In genomic region chr3:46378426-46378942, GRCh38 we compare ENCODE assay signal across 8 cellular contexts. TPM values are rescaled to one million over a fixed set of nuclear protein-coding genes. Genes with fewer than 3 reads are reported as not detected.
A peak's percentile ranks its signal among the peaks of the same experiment; 100 is the strongest.
DNase-seq lines count a peak whose midpoint lies in the region; ATAC-seq, FAIRE-seq and TF ChIP-seq lines count a peak whose summit lies in the region.

No MANE protein-coding gene starts in this region.

- no peak overlapping the region for H3K27ac Mint-ChIP-seq in activated CD4-positive, alpha-beta memory T cell treated with anti-CD3 and anti-CD28 coated beads, Interleukin-2, amount 10 ng/mL, durations not matched to agents 7 days and 5 days
- peak overlapping the region in 1 of 2 donors; percentile 56 for H3K27ac Mint-ChIP-seq in effector memory CD8-positive, alpha-beta T cell
- H3K27ac Mint-ChIP-seq in stimulated activated effector memory CD8-positive, alpha-beta T cell treated with anti-CD3 and anti-CD28 coated beads, Interleukin-12 subunit alpha, Interleukin-12 subunit beta, amount 100 ng/mL, for 72 hours = no peak overlapping the region

- peaks cover 59% of the 10 kb centered on the region for H3K4me1 Mint-ChIP-seq in activated CD4-positive, alpha-beta memory T cell treated with anti-CD3 and anti-CD28 coated beads, Interleukin-2, amount 10 ng/mL, durations not matched to agents 7 days and 5 days
- H3K4me1 Mint-ChIP-seq in effector memory CD8-positive, alpha-beta T cell (ENCODE audit: low read depth in 2 of 2) = peaks cover 50 to 60% of the 10 kb centered on the region in 2 donors
- H3K4me1 Mint-ChIP-seq in stimulated activated effector memory CD8-positive, alpha-beta T cell treated with anti-CD3 and anti-CD28 coated beads, Interleukin-12 subunit alpha, Interleukin-12 subunit beta, amount 100 ng/mL, for 72 hours = peaks cover 60% of the 10 kb centered on the region

- H3K9me3 ChIP-seq in mucosa of descending colon = no peaks in the 10 kb centered on the region

- peak; percentile 33 for ATAC-seq in effector memory CD8-positive, alpha-beta T cell (replicated peaks)
- peak; percentile 72 for ATAC-seq in mucosa of descending colon
- peak; percentile 33 for ATAC-seq in stimulated activated effector memory CD8-positive, alpha-beta T cell treated with anti-CD3 and anti-CD28 coated beads, Interleukin-12 subunit alpha, Interleukin-12 subunit beta, amount 100 ng/mL, for 72 hours
- no peak for ATAC-seq in GM18867 (IDR thresholded peaks at IDR 0.05; ENCODE audit: unreplicated experiment)

- POLR2A ChIA-PET in activated CD4-positive, alpha-beta memory T cell treated with anti-CD3 and anti-CD28 coated beads, Interleukin-2, amount 10 ng/mL, durations not matched to agents 7 days and 5 days (lab: Charles Lee) = interaction anchor here (0.7 to 2.0 kb wide), 2 partner anchors 10 to 96 kb away, joined by 4 to 11 read pairs; no protein-coding TSS in a partner anchor

- peak; percentile 45 for DNase-seq in NCI-H146 (lab: John Stamatoyannopoulos, UW)
- peak; percentile 74 for DNase-seq in activated CD4-positive, alpha-beta memory T cell treated with anti-CD3 and anti-CD28 coated beads, Interleukin-2, amount 10 ng/mL, durations not matched to agents 7 days and 5 days
- peak; percentile 52 to 58 (median 55) for DNase-seq in effector memory CD8-positive, alpha-beta T cell
- peak; percentile 74 to 84 (median 82) for DNase-seq in mucosa of descending colon
- peak; percentile 50 to 82 for DNase-seq in stimulated activated effector memory CD8-positive, alpha-beta T cell treated with anti-CD3 and anti-CD28 coated beads, Interleukin-12 subunit alpha, Interleukin-12 subunit beta, amount 100 ng/mL, for 72 hours (ENCODE audit: low spot score in 2 of 2)
- DNase-seq in amniotic stem cell (lab: John Stamatoyannopoulos, UW) = no peak

- H3K4me3 ChIP-seq in mucosa of descending colon = no peak overlapping the region

- H3K27me3 Mint-ChIP-seq in activated CD4-positive, alpha-beta memory T cell treated with anti-CD3 and anti-CD28 coated beads, Interleukin-2, amount 10 ng/mL, durations not matched to agents 7 days and 5 days = peaks cover 6% of the 10 kb centered on the region
- no peaks in the 10 kb centered on the region for H3K27me3 Mint-ChIP-seq in effector memory CD8-positive, alpha-beta T cell

- H3K36me3 Mint-ChIP-seq in activated CD4-positive, alpha-beta memory T cell treated with anti-CD3 and anti-CD28 coated beads, Interleukin-2, amount 10 ng/mL, durations not matched to agents 7 days and 5 days (ENCODE audit: low read depth) = peaks cover 42% of the 10 kb centered on the region
- H3K36me3 Mint-ChIP-seq in effector memory CD8-positive, alpha-beta T cell (ENCODE audit: insufficient read depth) = peaks cover 27% of the 10 kb centered on the region
- peaks cover 24% of the 10 kb centered on the region for H3K36me3 Mint-ChIP-seq in stimulated activated effector memory CD8-positive, alpha-beta T cell treated with anti-CD3 and anti-CD28 coated beads, Interleukin-12 subunit alpha, Interleukin-12 subunit beta, amount 100 ng/mL, for 72 hours

- TF ChIP-seq CTCF in mucosa of descending colon (IDR thresholded peaks at IDR 0.05) = peak; percentile 51

- no peak overlapping the region for H3K4me3 Mint-ChIP-seq in activated CD4-positive, alpha-beta memory T cell treated with anti-CD3 and anti-CD28 coated beads, Interleukin-2, amount 10 ng/mL, durations not matched to agents 7 days and 5 days
- peak overlapping the region; percentile 2 for H3K4me3 Mint-ChIP-seq in effector memory CD8-positive, alpha-beta T cell
- H3K4me3 Mint-ChIP-seq in stimulated activated effector memory CD8-positive, alpha-beta T cell treated with anti-CD3 and anti-CD28 coated beads, Interleukin-12 subunit alpha, Interleukin-12 subunit beta, amount 100 ng/mL, for 72 hours = no peak overlapping the region

- FAIRE-seq in G401.6 (lab: Jason Lieb, UNC) = peak; percentile 77

- CTCF ChIA-PET in activated CD4-positive, alpha-beta memory T cell treated with anti-CD3 and anti-CD28 coated beads, Interleukin-2, amount 10 ng/mL, durations not matched to agents 7 days and 5 days (lab: Charles Lee) = interaction anchor here (0.7 to 3.3 kb wide), 35 partner anchors 10 to 444 kb away, joined by 3 to 25 read pairs (median 5); partner anchors contain the start of genes CCR1, CCR5, CCR5AS and CCRL2

- H3K9me3 Mint-ChIP-seq in activated CD4-positive, alpha-beta memory T cell treated with anti-CD3 and anti-CD28 coated beads, Interleukin-2, amount 10 ng/mL, durations not matched to agents 7 days and 5 days = no peaks in the 10 kb centered on the region
- no peaks in the 10 kb centered on the region for H3K9me3 Mint-ChIP-seq in effector memory CD8-positive, alpha-beta T cell
- H3K9me3 Mint-ChIP-seq in stimulated activated effector memory CD8-positive, alpha-beta T cell treated with anti-CD3 and anti-CD28 coated beads, Interleukin-12 subunit alpha, Interleukin-12 subunit beta, amount 100 ng/mL, for 72 hours = no peaks in the 10 kb centered on the region

- H3K4me1 ChIP-seq in mucosa of descending colon (ENCODE audit: low read depth) = peaks cover 9% of the 10 kb centered on the region

- no peaks in the 10 kb centered on the region for H3K36me3 ChIP-seq in mucosa of descending colon (ENCODE audit: low read depth)

- intact Hi-C loops in mucosa of descending colon (cut with DNase I, micrococcal nuclease) = loop anchor here in 1 of 2 donors (10.0 kb wide), 1 partner anchor 444 kb away; no protein-coding TSS in a partner anchor

RNA-seq across cellular contexts. Expression of gene CCR5, which starts 7.7 kb away (rescaled TPM):
- 10 to 100 TPM; 80.2 to 85.3 TPM for total RNA-seq in activated CD4-positive, alpha-beta memory T cell treated with anti-CD3 and anti-CD28 coated beads, Interleukin-2, amount 10 ng/mL, durations not matched to agents 7 days and 5 days
- 1 to 10 TPM; 1.9 to 3.4 (median 2.4) TPM for total RNA-seq in mucosa of descending colon

RNA-seq across cellular contexts. Expression of gene CCR2, which starts 24.6 kb away (rescaled TPM):
- total RNA-seq in activated CD4-positive, alpha-beta memory T cell treated with anti-CD3 and anti-CD28 coated beads, Interleukin-2, amount 10 ng/mL, durations not matched to agents 7 days and 5 days = 100 to 1,000 TPM; 167 to 174 TPM
- total RNA-seq in mucosa of descending colon = 1 to 10 TPM; 1.2 to 3.4 (median 2.2) TPM

RNA-seq across cellular contexts. Expression of gene CCRL2, which starts 28.6 kb away (rescaled TPM):
- 1 to 10 TPM; 5.4 to 6.2 TPM for total RNA-seq in activated CD4-positive, alpha-beta memory T cell treated with anti-CD3 and anti-CD28 coated beads, Interleukin-2, amount 10 ng/mL, durations not matched to agents 7 days and 5 days
- 10 to 100 TPM; 10.2 to 23.3 (median 15.7) TPM for total RNA-seq in mucosa of descending colon

Comparison
In these comparisons a context has a peak if more than half of its experiments do, and no peak if none do; other contexts are left out.
1. H3K4me3 Mint-ChIP-seq: peak in effector memory CD8-positive, alpha-beta T cell (2 of 2); none in activated CD4-positive, alpha-beta memory T cell treated with anti-CD3 and anti-CD28 coated beads, Interleukin-2, amount 10 ng/mL, durations not matched to agents 7 days and 5 days (single experiment) and stimulated activated effector memory CD8-positive, alpha-beta T cell treated with anti-CD3 and anti-CD28 coated beads, Interleukin-12 subunit alpha, Interleukin-12 subunit beta, amount 100 ng/mL, for 72 hours (single experiment).
2. RNA of gene CCR5, which starts 7.7 kb away (total RNA-seq): 80.2 to 85.3 TPM in activated CD4-positive, alpha-beta memory T cell treated with anti-CD3 and anti-CD28 coated beads, Interleukin-2, amount 10 ng/mL, durations not matched to agents 7 days and 5 days; 1.9 to 3.4 TPM in mucosa of descending colon; every median in the first group is over 10 times any median in the second.
3. RNA of gene CCR2, which starts 24.6 kb away (total RNA-seq): 167 to 174 TPM in activated CD4-positive, alpha-beta memory T cell treated with anti-CD3 and anti-CD28 coated beads, Interleukin-2, amount 10 ng/mL, durations not matched to agents 7 days and 5 days; 1.2 to 3.4 TPM in mucosa of descending colon; every median in the first group is over 10 times any median in the second.